In genomic region chr13:50511877-50512332, GRCh38 we compare ENCODE assay signal across 1 cellular context.
TF ChIP-seq lines count a peak whose summit lies in the region.

No MANE protein-coding gene starts in this region.

TF ChIP-seq in K562, 482 proteins besides CTCF, POLR2A, EP300 and RAD21 (continued from another document):
- no peak for TF ChIP-seq CHD7 (IDR thresholded peaks at IDR 0.05; ENCODE audit: low read depth, low read length)
- no peak for TF ChIP-seq XRCC3 (IDR thresholded peaks at IDR 0.05)
- TF ChIP-seq FOXK1 (CRISPR knock-in tag; IDR thresholded peaks at IDR 0.05; ENCODE audit: borderline replicate concordance): no peak
- no peak for TF ChIP-seq DEAF1 (CRISPR knock-in tag; IDR thresholded peaks at IDR 0.05)
- no peak for TF ChIP-seq MED1 (CRISPR knock-in tag; IDR thresholded peaks at IDR 0.05; ENCODE audit: borderline replicate concordance)
- TF ChIP-seq ZNF232 (CRISPR knock-in tag; IDR thresholded peaks at IDR 0.05): no peak
- no peak for TF ChIP-seq UBTF (IDR thresholded peaks at IDR 0.05; ENCODE audit: borderline replicate concordance in 1 of 2, low read depth in 2 of 2, low read length in 2 of 2)
TF ChIP-seq in K562: peak in this region for 17.
